ENCODE assay signal across 7 cellular contexts in genomic region chr9:40361018-40361417, GRCh38.
A peak's percentile ranks its signal among the peaks of the same experiment; 100 is the strongest.
DNase-seq lines count a peak whose midpoint lies in the region; ATAC-seq and TF ChIP-seq lines count a peak whose summit lies in the region.
"Not testable (repeated sequence)": the region's sequence is repeated elsewhere in the genome, so short reads cannot be mapped to it uniquely, and the experiment has no call there.

No MANE protein-coding gene starts in this region.

- not testable (repeated sequence) for H3K4me1 Mint-ChIP-seq in activated CD4-positive, alpha-beta T cell treated with anti-CD3 and anti-CD28 coated beads for 36 hours; chondrocyte (ENCODE audit: low read depth)

- not testable (repeated sequence) for H3K36me3 ChIP-seq in heart left ventricle, spleen

- not testable (repeated sequence) for H3K27me3 ChIP-seq in heart left ventricle; spleen (replicated peaks in 1 of 7)

- peak; percentile 4 for DNase-seq in activated CD4-positive, alpha-beta T cell treated with anti-CD3 and anti-CD28 coated beads for 36 hours
- DNase-seq in activated T-cell treated with anti-CD3 and anti-CD28 coated beads for 4 hours (peak; percentile 0), chondrocyte (ENCODE audit: low spot score) (peak; percentile 29), heart left ventricle (peak in 3 of 5 donors; percentile 1 to 7 (median 4)), left lobe of liver (ENCODE audit: low spot score) (peak; percentile 27), omental fat pad (ENCODE audit: low spot score) (peak; percentile 20), spleen (peak; percentile 25)

- H3K9me3 ChIP-seq in heart left ventricle, spleen: not testable (repeated sequence)

- not testable (repeated sequence) for H3K36me3 Mint-ChIP-seq in activated CD4-positive, alpha-beta T cell treated with anti-CD3 and anti-CD28 coated beads for 36 hours (ENCODE audit: low read depth); chondrocyte (ENCODE audit: low read depth)

- CTCF ChIA-PET in activated CD4-positive, alpha-beta T cell treated with anti-CD3 and anti-CD28 coated beads for 36 hours (lab: Charles Lee) = not testable (repeated sequence)

- H3K27ac ChIP-seq in heart left ventricle, spleen: not testable (repeated sequence)

- not testable (repeated sequence) for TF ChIP-seq CTCF in chondrocyte (IDR thresholded peaks at IDR 0.05); heart left ventricle (IDR thresholded peaks at IDR 0.05); omental fat pad (IDR thresholded peaks at IDR 0.05); spleen (IDR thresholded peaks at IDR 0.05 in 8 of 11, conservative IDR thresholded peaks at IDR 0.05 in 3 of 11)

- not testable (repeated sequence) for H3K27ac Mint-ChIP-seq in activated CD4-positive, alpha-beta T cell treated with anti-CD3 and anti-CD28 coated beads for 36 hours; chondrocyte (ENCODE audit: unreplicated experiment)

- intact Hi-C loops in activated CD4-positive, alpha-beta T cell treated with anti-CD3 and anti-CD28 coated beads for 36 hours (cut with DNase I, micrococcal nuclease); heart left ventricle (cut with DNase I); spleen (cut with DNase I; ENCODE audit: low total_unique reads): not testable (repeated sequence)

- WGBS in heart left ventricle, 4 donors = 62 to 76% (median 74%) methylated on average over 4 of the region's 4 CpGs
- 73 to 88% (median 83%) methylated on average over 4 of the region's 4 CpGs for WGBS in spleen, 5 donors

- not testable (repeated sequence) for H3K9me3 Mint-ChIP-seq in activated CD4-positive, alpha-beta T cell treated with anti-CD3 and anti-CD28 coated beads for 36 hours (ENCODE audit: low read depth); chondrocyte (ENCODE audit: low read depth)

- H3K4me3 Mint-ChIP-seq in activated CD4-positive, alpha-beta T cell treated with anti-CD3 and anti-CD28 coated beads for 36 hours; chondrocyte (ENCODE audit: unreplicated experiment): not testable (repeated sequence)

- TF ChIP-seq POLR2A in heart left ventricle (IDR thresholded peaks at IDR 0.05); spleen (IDR thresholded peaks at IDR 0.05): not testable (repeated sequence)

- POLR2A ChIA-PET in activated CD4-positive, alpha-beta T cell treated with anti-CD3 and anti-CD28 coated beads for 36 hours (lab: Charles Lee) = not testable (repeated sequence)

- ATAC-seq in activated CD4-positive, alpha-beta T cell treated with anti-CD3 and anti-CD28 coated beads for 36 hours; heart left ventricle; left lobe of liver; omental fat pad (ENCODE audit: low FRiP score): not testable (repeated sequence)

- not testable (repeated sequence) for H3K27me3 Mint-ChIP-seq in activated CD4-positive, alpha-beta T cell treated with anti-CD3 and anti-CD28 coated beads for 36 hours; chondrocyte (ENCODE audit: low read depth)

- H3K4me3 ChIP-seq in heart left ventricle, spleen: not testable (repeated sequence)

- not testable (repeated sequence) for H3K4me1 ChIP-seq in heart left ventricle, spleen
